ENCODE assay signal across 2 cellular contexts in the genomic region with DNA sequence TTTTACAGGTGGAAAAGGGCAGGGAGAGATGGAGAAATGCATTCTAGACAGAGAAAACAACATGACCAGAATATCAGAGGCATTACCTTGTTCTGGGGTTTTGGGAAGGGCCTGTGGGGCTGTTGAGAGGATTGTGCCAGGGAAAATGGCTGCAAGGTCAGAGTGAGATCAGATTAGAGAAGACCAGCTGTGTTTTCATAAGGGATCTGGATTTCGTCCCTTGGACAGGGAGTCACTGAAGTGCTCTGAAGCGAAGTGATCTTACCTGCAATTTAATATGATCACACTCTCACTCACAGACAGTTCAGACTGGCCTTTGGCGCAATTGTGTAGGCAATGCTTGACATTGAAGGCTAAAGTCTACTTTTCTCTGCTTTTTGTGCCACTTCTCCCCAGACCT.
TF ChIP-seq lines count a peak whose summit lies in the region.

No MANE protein-coding gene starts in this region.

TF ChIP-seq in GM23338, 12 proteins besides CTCF, POLR2A, EP300 and RAD21 (continued from another document):
- TF ChIP-seq, protein P1, sequence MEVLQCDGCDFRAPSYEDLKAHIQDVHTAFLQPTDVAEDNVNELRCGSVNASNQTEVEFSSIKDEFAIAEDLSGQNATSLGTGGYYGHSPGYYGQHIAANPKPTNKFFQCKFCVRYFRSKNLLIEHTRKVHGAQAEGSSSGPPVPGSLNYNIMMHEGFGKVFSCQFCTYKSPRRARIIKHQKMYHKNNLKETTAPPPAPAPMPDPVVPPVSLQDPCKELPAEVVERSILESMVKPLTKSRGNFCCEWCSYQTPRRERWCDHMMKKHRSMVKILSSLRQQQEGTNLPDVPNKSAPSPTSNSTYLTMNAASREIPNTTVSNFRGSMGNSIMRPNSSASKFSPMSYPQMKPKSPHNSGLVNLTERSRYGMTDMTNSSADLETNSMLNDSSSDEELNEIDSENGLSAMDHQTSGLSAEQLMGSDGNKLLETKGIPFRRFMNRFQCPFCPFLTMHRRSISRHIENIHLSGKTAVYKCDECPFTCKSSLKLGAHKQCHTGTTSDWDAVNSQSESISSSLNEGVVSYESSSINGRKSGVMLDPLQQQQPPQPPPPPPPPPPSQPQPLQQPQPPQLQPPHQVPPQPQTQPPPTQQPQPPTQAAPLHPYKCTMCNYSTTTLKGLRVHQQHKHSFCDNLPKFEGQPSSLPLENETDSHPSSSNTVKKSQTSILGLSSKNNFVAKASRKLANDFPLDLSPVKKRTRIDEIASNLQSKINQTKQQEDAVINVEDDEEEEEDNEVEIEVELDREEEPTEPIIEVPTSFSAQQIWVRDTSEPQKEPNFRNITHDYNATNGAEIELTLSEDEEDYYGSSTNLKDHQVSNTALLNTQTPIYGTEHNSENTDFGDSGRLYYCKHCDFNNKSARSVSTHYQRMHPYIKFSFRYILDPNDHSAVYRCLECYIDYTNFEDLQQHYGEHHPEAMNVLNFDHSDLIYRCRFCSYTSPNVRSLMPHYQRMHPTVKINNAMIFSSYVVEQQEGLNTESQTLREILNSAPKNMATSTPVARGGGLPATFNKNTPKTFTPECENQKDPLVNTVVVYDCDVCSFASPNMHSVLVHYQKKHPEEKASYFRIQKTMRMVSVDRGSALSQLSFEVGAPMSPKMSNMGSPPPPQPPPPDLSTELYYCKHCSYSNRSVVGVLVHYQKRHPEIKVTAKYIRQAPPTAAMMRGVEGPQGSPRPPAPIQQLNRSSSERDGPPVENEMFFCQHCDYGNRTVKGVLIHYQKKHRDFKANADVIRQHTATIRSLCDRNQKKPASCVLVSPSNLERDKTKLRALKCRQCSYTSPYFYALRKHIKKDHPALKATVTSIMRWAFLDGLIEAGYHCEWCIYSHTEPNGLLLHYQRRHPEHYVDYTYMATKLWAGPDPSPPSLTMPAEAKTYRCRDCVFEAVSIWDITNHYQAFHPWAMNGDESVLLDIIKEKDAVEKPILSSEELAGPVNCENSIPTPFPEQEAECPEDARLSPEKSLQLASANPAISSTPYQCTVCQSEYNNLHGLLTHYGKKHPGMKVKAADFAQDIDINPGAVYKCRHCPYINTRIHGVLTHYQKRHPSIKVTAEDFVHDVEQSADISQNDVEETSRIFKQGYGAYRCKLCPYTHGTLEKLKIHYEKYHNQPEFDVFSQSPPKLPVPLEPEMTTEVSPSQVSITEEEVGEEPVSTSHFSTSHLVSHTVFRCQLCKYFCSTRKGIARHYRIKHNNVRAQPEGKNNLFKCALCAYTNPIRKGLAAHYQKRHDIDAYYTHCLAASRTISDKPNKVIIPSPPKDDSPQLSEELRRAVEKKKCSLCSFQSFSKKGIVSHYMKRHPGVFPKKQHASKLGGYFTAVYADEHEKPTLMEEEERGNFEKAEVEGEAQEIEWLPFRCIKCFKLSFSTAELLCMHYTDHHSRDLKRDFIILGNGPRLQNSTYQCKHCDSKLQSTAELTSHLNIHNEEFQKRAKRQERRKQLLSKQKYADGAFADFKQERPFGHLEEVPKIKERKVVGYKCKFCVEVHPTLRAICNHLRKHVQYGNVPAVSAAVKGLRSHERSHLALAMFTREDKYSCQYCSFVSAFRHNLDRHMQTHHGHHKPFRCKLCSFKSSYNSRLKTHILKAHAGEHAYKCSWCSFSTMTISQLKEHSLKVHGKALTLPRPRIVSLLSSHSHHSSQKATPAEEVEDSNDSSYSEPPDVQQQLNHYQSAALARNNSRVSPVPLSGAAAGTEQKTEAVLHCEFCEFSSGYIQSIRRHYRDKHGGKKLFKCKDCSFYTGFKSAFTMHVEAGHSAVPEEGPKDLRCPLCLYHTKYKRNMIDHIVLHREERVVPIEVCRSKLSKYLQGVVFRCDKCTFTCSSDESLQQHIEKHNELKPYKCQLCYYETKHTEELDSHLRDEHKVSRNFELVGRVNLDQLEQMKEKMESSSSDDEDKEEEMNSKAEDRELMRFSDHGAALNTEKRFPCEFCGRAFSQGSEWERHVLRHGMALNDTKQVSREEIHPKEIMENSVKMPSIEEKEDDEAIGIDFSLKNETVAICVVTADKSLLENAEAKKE (CRISPR knock-in tag; IDR thresholded peaks at IDR 0.05) = no peak
- TF ChIP-seq JUNB (IDR thresholded peaks at IDR 0.05; ENCODE audit: unreplicated experiment) = no peak
- TF ChIP-seq, protein P2, sequence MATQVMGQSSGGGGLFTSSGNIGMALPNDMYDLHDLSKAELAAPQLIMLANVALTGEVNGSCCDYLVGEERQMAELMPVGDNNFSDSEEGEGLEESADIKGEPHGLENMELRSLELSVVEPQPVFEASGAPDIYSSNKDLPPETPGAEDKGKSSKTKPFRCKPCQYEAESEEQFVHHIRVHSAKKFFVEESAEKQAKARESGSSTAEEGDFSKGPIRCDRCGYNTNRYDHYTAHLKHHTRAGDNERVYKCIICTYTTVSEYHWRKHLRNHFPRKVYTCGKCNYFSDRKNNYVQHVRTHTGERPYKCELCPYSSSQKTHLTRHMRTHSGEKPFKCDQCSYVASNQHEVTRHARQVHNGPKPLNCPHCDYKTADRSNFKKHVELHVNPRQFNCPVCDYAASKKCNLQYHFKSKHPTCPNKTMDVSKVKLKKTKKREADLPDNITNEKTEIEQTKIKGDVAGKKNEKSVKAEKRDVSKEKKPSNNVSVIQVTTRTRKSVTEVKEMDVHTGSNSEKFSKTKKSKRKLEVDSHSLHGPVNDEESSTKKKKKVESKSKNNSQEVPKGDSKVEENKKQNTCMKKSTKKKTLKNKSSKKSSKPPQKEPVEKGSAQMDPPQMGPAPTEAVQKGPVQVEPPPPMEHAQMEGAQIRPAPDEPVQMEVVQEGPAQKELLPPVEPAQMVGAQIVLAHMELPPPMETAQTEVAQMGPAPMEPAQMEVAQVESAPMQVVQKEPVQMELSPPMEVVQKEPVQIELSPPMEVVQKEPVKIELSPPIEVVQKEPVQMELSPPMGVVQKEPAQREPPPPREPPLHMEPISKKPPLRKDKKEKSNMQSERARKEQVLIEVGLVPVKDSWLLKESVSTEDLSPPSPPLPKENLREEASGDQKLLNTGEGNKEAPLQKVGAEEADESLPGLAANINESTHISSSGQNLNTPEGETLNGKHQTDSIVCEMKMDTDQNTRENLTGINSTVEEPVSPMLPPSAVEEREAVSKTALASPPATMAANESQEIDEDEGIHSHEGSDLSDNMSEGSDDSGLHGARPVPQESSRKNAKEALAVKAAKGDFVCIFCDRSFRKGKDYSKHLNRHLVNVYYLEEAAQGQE (IDR thresholded peaks at IDR 0.05; ENCODE audit: unreplicated experiment) = no peak

TF ChIP-seq in SK-N-SH treated with all-trans-retinoic acid at 6 μM for 48 hours, 23 proteins besides CTCF, POLR2A, EP300 and RAD21 (continued from another document):
- TF ChIP-seq TCF4 (CRISPR knock-in tag; IDR thresholded peaks at IDR 0.05; ENCODE audit: borderline replicate concordance) = peak; percentile 98
- TF ChIP-seq ARNTL (CRISPR knock-in tag; IDR thresholded peaks at IDR 0.05; ENCODE audit: borderline replicate concordance, low read depth) = no peak
- TF ChIP-seq ESRRG (CRISPR knock-in tag; IDR thresholded peaks at IDR 0.05) = 0 out of 2 replicates have a peak, but pooled peaks have one; percentile 45
- peak; percentile 44; the same call in 1 of the 2 replicates for TF ChIP-seq ZNF70 (CRISPR knock-in tag; IDR thresholded peaks at IDR 0.05)
- TF ChIP-seq, protein P3, sequence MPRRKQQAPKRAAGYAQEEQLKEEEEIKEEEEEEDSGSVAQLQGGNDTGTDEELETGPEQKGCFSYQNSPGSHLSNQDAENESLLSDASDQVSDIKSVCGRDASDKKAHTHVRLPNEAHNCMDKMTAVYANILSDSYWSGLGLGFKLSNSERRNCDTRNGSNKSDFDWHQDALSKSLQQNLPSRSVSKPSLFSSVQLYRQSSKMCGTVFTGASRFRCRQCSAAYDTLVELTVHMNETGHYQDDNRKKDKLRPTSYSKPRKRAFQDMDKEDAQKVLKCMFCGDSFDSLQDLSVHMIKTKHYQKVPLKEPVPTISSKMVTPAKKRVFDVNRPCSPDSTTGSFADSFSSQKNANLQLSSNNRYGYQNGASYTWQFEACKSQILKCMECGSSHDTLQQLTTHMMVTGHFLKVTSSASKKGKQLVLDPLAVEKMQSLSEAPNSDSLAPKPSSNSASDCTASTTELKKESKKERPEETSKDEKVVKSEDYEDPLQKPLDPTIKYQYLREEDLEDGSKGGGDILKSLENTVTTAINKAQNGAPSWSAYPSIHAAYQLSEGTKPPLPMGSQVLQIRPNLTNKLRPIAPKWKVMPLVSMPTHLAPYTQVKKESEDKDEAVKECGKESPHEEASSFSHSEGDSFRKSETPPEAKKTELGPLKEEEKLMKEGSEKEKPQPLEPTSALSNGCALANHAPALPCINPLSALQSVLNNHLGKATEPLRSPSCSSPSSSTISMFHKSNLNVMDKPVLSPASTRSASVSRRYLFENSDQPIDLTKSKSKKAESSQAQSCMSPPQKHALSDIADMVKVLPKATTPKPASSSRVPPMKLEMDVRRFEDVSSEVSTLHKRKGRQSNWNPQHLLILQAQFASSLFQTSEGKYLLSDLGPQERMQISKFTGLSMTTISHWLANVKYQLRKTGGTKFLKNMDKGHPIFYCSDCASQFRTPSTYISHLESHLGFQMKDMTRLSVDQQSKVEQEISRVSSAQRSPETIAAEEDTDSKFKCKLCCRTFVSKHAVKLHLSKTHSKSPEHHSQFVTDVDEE (CRISPR knock-in tag; IDR thresholded peaks at IDR 0.05) = peak; percentile 94; the same call in 1 of the 2 replicates
- TF ChIP-seq ZC3H10 (CRISPR knock-in tag; IDR thresholded peaks at IDR 0.05) = no peak
- TF ChIP-seq, protein P4, sequence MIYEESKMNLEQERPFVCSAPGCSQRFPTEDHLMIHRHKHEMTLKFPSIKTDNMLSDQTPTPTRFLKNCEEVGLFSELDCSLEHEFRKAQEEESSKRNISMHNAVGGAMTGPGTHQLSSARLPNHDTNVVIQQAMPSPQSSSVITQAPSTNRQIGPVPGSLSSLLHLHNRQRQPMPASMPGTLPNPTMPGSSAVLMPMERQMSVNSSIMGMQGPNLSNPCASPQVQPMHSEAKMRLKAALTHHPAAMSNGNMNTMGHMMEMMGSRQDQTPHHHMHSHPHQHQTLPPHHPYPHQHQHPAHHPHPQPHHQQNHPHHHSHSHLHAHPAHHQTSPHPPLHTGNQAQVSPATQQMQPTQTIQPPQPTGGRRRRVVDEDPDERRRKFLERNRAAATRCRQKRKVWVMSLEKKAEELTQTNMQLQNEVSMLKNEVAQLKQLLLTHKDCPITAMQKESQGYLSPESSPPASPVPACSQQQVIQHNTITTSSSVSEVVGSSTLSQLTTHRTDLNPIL (CRISPR knock-in tag; IDR thresholded peaks at IDR 0.05; ENCODE audit: low read depth) = no peak
- TF ChIP-seq GLIS3 (CRISPR knock-in tag; IDR thresholded peaks at IDR 0.05) = peak; percentile 92; the same call in 1 of the 2 replicates
- TF ChIP-seq TOX (CRISPR knock-in tag; IDR thresholded peaks at IDR 0.05; ENCODE audit: borderline replicate concordance) = no peak
- no peak for TF ChIP-seq BACH2 (CRISPR knock-in tag; IDR thresholded peaks at IDR 0.05; ENCODE audit: borderline replicate concordance)
- TF ChIP-seq RARB (CRISPR knock-in tag; IDR thresholded peaks at IDR 0.05) = no peak
- no peak for TF ChIP-seq OSR1 (CRISPR knock-in tag; IDR thresholded peaks at IDR 0.05)
- TF ChIP-seq ZFP30 (CRISPR knock-in tag; IDR thresholded peaks at IDR 0.05) = no peak
- TF ChIP-seq SNAI2 (CRISPR knock-in tag; IDR thresholded peaks at IDR 0.05) = no peak
